ENCODE assay signal across 14 cellular contexts in the genomic region with DNA sequence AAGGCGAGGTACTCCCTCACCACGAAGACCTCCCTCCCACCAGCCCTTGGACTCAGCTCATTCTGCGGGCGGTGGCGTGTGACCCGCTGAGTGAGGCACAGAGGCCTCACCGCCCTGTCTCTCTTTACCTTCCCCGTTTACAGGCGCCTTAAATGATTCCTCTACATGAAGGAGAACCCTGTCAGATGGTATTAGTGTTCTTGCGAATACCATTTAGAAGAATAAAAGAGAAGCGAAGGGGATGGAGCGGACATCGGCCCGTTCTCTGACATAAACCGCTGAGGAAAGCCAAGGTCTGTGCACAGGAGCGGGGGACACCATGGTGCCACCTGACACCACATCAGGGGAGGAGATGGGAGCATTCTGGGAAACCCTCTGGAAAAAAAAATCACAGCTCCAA.
DNase-seq lines count a peak whose midpoint lies in the region; ATAC-seq and TF ChIP-seq lines count a peak whose summit lies in the region.
"Had no signal": no experiment of that assay in that cellular context is flagged by ENCODE, and none has a peak within 500 bp of the region (broad histone marks: within the 10 kb centered on the region; RNA-seq: fewer than 3 reads in every experiment).

No MANE protein-coding gene starts in this region.

- H3K27ac Mint-ChIP-seq in WTC11 = 0 out of 2 replicates have a peak overlapping the region, but pooled peaks have one; percentile 53

- no peaks in the 10 kb centered on the region for H3K36me3 ChIP-seq in GM23248 (ENCODE audit: low read depth)
- no peaks in the 10 kb centered on the region for H3K36me3 ChIP-seq in left lung
- H3K36me3 ChIP-seq in smooth muscle cell (ENCODE audit: low read depth) = no peaks in the 10 kb centered on the region
- H3K36me3 ChIP-seq in mucosa of descending colon (ENCODE audit: low read depth) = no peaks in the 10 kb centered on the region

- H3K79me2 ChIP-seq in GM23248 (ENCODE audit: insufficient read depth) = peaks cover 28% of the 10 kb centered on the region
- peaks cover 46% of the 10 kb centered on the region for H3K79me2 ChIP-seq in smooth muscle cell (ENCODE audit: low read depth)

- H4K20me1 ChIP-seq in GM23248 (ENCODE audit: insufficient read depth) = no peaks in the 10 kb centered on the region
- H4K20me1 ChIP-seq in smooth muscle cell (ENCODE audit: low read depth) = peaks cover 23% of the 10 kb centered on the region

- H3F3A ChIP-seq in GM23248 (ENCODE audit: insufficient read depth) (peaks cover 45% of the 10 kb centered on the region), smooth muscle cell (ENCODE audit: low read depth) (peaks cover 7% of the 10 kb centered on the region)

- H3K9me3 ChIP-seq in GM23248 (ENCODE audit: low read depth) (no peaks in the 10 kb centered on the region), left lung (no peaks in the 10 kb centered on the region), smooth muscle cell (replicated peaks; ENCODE audit: low read depth) (no peaks in the 10 kb centered on the region), mucosa of descending colon (no peaks in the 10 kb centered on the region)

- in situ Hi-C loops in GM23248 (cut with MboI) = no loop called here

- intact Hi-C loops in left lung (cut with DNase I) = no loop called here
- intact Hi-C loops in mucosa of descending colon (cut with DNase I, micrococcal nuclease) = no loop called here

- H3K4me2 ChIP-seq in GM23248 (ENCODE audit: unreplicated experiment) = peak overlapping the region; percentile 98
- peak overlapping the region; percentile 68 for H3K4me2 ChIP-seq in smooth muscle cell

- H3K4me1 Mint-ChIP-seq in WTC11 = peaks cover 51% of the 10 kb centered on the region

- POLR2A ChIA-PET in WTC11 (lab: Charles Lee) = no interaction called here

- H3K27ac ChIP-seq in GM23248 (peak overlapping the region; percentile 89), left lung (peak overlapping the region; percentile 91 to 93), smooth muscle cell (ENCODE audit: low read depth) (peak overlapping the region; percentile 77)

- H3K27me3 ChIP-seq in GM23248 (replicated peaks; ENCODE audit: insufficient read depth) (no peaks in the 10 kb centered on the region), left lung (no peaks in the 10 kb centered on the region), smooth muscle cell (ENCODE audit: low read depth) (no peaks in the 10 kb centered on the region)

- peaks cover 48% of the 10 kb centered on the region for H3K4me1 ChIP-seq in GM23248 (ENCODE audit: insufficient read depth)
- peaks cover 51 to 84% of the 10 kb centered on the region in 2 donors for H3K4me1 ChIP-seq in left lung
- peaks cover 31% of the 10 kb centered on the region for H3K4me1 ChIP-seq in smooth muscle cell (ENCODE audit: low read depth)
- H3K4me1 ChIP-seq in mucosa of descending colon (ENCODE audit: low read depth) = peaks cover 34% of the 10 kb centered on the region

- no peak for ATAC-seq in WTC11
- ATAC-seq in left lung = no peak
- ATAC-seq in mucosa of descending colon = no peak
- no peak for ATAC-seq in HG02973 (IDR thresholded peaks at IDR 0.05; ENCODE audit: unreplicated experiment)

- H3K9me2 ChIP-seq in GM23248 (ENCODE audit: insufficient read depth) = no peaks in the 10 kb centered on the region

- peak overlapping the region; percentile 82 for H3K9ac ChIP-seq in GM23248
- H3K9ac ChIP-seq in smooth muscle cell (ENCODE audit: low read depth) = no peak overlapping the region

- DNase-seq in GM23248 (no peak), WTC11 (ENCODE audit: low spot score) (no peak), left lung (no peak), smooth muscle cell (lab: John Stamatoyannopoulos, UW; ENCODE audit: unreplicated experiment) (no peak), mucosa of descending colon (no peak), NCI-H1436 (lab: John Stamatoyannopoulos, UW) (no peak), HuH-7 (ENCODE audit: low spot score) (no peak)
- DNase-seq: activated CD8-positive, alpha-beta memory T cell treated with anti-CD3 and anti-CD28 coated beads, Interleukin-2, amount 50 U/mL, for 48 hours; foreskin fibroblast; KG1; kidney glomerular epithelial cell; NCI-H446 treated with DMSO at 0.1 percent for 48 hours; RPMI8226 had no signal

- peak overlapping the region; percentile 82 for H2AFZ ChIP-seq in GM23248
- no peak overlapping the region for H2AFZ ChIP-seq in smooth muscle cell (ENCODE audit: low read depth)

- no peak overlapping the region for H3K4me3 Mint-ChIP-seq in WTC11

- H3K36me3 Mint-ChIP-seq in WTC11 = no peaks in the 10 kb centered on the region

- WGBS in GM23248 (ENCODE audit: low coverage in 1 of 2, low lambda C conversion rate in 2 of 2, missing lambda C conversion rate in 2 of 2), 2 experiments = 95% methylated on average over 16 of the region's 16 CpGs
- WGBS in smooth muscle cell (ENCODE audit: low lambda C conversion rate) = 95% methylated on average over 16 of the region's 16 CpGs

- H3K9me3 Mint-ChIP-seq in WTC11 = no peaks in the 10 kb centered on the region

- TF ChIP-seq CTCF in WTC11 (IDR thresholded peaks at IDR 0.05) (no peak), left lung (IDR thresholded peaks at IDR 0.05) (no peak), smooth muscle cell (IDR thresholded peaks at IDR 0.05; ENCODE audit: borderline replicate concordance, insufficient read depth, poor library complexity, severe bottlenecking) (no peak), mucosa of descending colon (IDR thresholded peaks at IDR 0.05) (no peak)

- H3K4me3 ChIP-seq in GM23248 = peak overlapping the region; percentile 69; the same call in 1 of the 2 replicates
- H3K4me3 ChIP-seq in left lung = no peak overlapping the region
- no peak overlapping the region for H3K4me3 ChIP-seq in smooth muscle cell
- H3K4me3 ChIP-seq in mucosa of descending colon = no peak overlapping the region

- no peaks in the 10 kb centered on the region for H3K27me3 Mint-ChIP-seq in WTC11 (ENCODE audit: low read depth)

- CTCF ChIA-PET in WTC11 (lab: Charles Lee) = interaction anchor here (0.6 kb wide), 1 partner anchor 19 kb away, joined by 5 read pairs; no protein-coding TSS in a partner anchor

TF ChIP-seq in WTC11, 78 proteins besides CTCF, POLR2A, EP300 and RAD21 (continues in another document):
- TF ChIP-seq ZNF263 (CRISPR knock-in tag; IDR thresholded peaks at IDR 0.05; ENCODE audit: low read depth) (no peak), TEAD1 (CRISPR knock-in tag; IDR thresholded peaks at IDR 0.05) (no peak), ERG (CRISPR knock-in tag; IDR thresholded peaks at IDR 0.05) (no peak), NR1H2 (CRISPR knock-in tag; IDR thresholded peaks at IDR 0.05) (no peak), JUN (CRISPR knock-in tag; IDR thresholded peaks at IDR 0.05) (no peak), TP53 (CRISPR knock-in tag; IDR thresholded peaks at IDR 0.05) (no peak), MXD4 (CRISPR knock-in tag; IDR thresholded peaks at IDR 0.05; ENCODE audit: borderline replicate concordance) (no peak), NFYB (CRISPR knock-in tag; conservative IDR thresholded peaks at IDR 0.05; ENCODE audit: low read depth) (no peak), CDX4 (CRISPR knock-in tag; IDR thresholded peaks at IDR 0.05; ENCODE audit: borderline replicate concordance) (no peak), IRF2 (CRISPR knock-in tag; IDR thresholded peaks at IDR 0.05; ENCODE audit: borderline replicate concordance, low read depth) (no peak), ZNF121 (CRISPR knock-in tag; IDR thresholded peaks at IDR 0.05) (no peak), NFATC4 (CRISPR knock-in tag; IDR thresholded peaks at IDR 0.05) (no peak)
- TF ChIP-seq, protein P1, sequence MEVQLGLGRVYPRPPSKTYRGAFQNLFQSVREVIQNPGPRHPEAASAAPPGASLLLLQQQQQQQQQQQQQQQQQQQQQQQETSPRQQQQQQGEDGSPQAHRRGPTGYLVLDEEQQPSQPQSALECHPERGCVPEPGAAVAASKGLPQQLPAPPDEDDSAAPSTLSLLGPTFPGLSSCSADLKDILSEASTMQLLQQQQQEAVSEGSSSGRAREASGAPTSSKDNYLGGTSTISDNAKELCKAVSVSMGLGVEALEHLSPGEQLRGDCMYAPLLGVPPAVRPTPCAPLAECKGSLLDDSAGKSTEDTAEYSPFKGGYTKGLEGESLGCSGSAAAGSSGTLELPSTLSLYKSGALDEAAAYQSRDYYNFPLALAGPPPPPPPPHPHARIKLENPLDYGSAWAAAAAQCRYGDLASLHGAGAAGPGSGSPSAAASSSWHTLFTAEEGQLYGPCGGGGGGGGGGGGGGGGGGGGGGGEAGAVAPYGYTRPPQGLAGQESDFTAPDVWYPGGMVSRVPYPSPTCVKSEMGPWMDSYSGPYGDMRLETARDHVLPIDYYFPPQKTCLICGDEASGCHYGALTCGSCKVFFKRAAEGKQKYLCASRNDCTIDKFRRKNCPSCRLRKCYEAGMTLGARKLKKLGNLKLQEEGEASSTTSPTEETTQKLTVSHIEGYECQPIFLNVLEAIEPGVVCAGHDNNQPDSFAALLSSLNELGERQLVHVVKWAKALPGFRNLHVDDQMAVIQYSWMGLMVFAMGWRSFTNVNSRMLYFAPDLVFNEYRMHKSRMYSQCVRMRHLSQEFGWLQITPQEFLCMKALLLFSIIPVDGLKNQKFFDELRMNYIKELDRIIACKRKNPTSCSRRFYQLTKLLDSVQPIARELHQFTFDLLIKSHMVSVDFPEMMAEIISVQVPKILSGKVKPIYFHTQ (CRISPR knock-in tag; IDR thresholded peaks at IDR 0.05) = no peak
- TF ChIP-seq, protein P2, sequence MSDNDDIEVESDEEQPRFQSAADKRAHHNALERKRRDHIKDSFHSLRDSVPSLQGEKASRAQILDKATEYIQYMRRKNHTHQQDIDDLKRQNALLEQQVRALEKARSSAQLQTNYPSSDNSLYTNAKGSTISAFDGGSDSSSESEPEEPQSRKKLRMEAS (CRISPR knock-in tag; IDR thresholded peaks at IDR 0.05) = no peak
